13 cellular contexts compared by ENCODE assay signal in the genomic region with DNA sequence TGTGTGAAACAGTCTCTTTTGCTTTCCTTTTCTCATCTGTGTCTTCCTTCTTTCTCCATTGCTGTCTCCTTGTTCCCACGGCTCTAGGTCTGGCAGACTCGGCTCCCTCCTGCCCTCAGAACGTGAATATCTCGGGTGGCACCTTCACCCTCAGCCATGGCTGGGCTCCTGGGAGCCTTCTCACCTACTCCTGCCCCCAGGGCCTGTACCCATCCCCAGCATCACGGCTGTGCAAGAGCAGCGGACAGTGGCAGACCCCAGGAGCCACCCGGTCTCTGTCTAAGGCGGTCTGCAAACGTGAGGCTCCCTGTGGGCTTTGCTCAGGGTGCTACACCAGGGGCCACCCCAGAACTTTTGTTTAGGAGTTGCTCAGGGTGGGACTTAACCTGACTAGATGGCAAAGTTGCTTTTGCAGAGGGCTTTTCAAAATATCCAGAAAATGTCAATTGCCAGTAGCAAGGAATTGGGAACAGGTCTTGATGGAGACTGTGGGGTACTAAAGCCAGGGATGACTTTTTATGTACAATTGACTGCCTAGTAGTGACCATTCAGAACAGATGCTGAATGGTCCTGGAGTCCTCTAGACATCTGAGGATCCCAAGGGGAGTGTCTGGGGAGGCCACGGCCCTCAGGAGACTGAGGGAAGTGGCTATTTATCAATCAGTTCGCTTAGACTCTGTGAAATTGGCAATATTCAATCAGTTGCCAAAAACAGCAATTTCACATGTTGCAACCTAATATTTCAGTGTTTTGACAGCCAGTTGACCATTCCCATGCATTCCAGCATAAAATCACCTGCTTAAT. TPM values are rescaled to one million over a fixed set of nuclear protein-coding genes. Genes with fewer than 3 reads are reported as not detected.
DNase-seq lines count a peak whose midpoint lies in the region; ATAC-seq and TF ChIP-seq lines count a peak whose summit lies in the region.
"Had no signal": no experiment of that assay in that cellular context is flagged by ENCODE, and none has a peak within 500 bp of the region (broad histone marks: within the 10 kb centered on the region; RNA-seq: fewer than 3 reads in every experiment).

No MANE protein-coding gene starts in this region.

- H3K27ac ChIP-seq in right cardiac atrium (ENCODE audit: low read length) = no peak overlapping the region
- H3K27ac ChIP-seq in mucosa of rectum (ENCODE audit: low read depth in 2 of 2, low read length in 2 of 2) = peak overlapping the region; percentile 13 to 17
- H3K27ac ChIP-seq in aorta (ENCODE audit: low read depth in 1 of 2, low read length in 2 of 2) = no peak overlapping the region
- H3K27ac ChIP-seq: dorsolateral prefrontal cortex, gastrocnemius medialis had no signal

- no peaks in the 10 kb centered on the region for H3K27me3 ChIP-seq in right cardiac atrium (ENCODE audit: control insufficient read depth, insufficient read depth)
- H3K27me3 ChIP-seq in mucosa of rectum (ENCODE audit: control insufficient read depth in 2 of 2, insufficient read depth in 2 of 2, low read length in 2 of 2) = no peaks in the 10 kb centered on the region
- no peaks in the 10 kb centered on the region for H3K27me3 ChIP-seq in aorta (ENCODE audit: control insufficient read depth in 1 of 2, insufficient read depth in 2 of 2, low read length in 1 of 2)
- H3K27me3 ChIP-seq: dorsolateral prefrontal cortex, gastrocnemius medialis had no signal

- intact Hi-C loops in right cardiac atrium (cut with DNase I) (no loop called here), Right ventricle myocardium superior (cut with DNase I) (no loop called here), aorta (cut with DNase I) (no loop called here)

- H3K9me3 ChIP-seq in right cardiac atrium (ENCODE audit: control insufficient read depth, low read length) (no peaks in the 10 kb centered on the region), mucosa of rectum (ENCODE audit: control insufficient read depth in 2 of 2, low read length in 2 of 2) (no peaks in the 10 kb centered on the region), aorta (ENCODE audit: control insufficient read depth, low read length) (no peaks in the 10 kb centered on the region)
- H3K9me3 ChIP-seq: gastrocnemius medialis had no signal

- H3K4me3 ChIP-seq in right cardiac atrium (ENCODE audit: low read length) (no peak overlapping the region), mucosa of rectum (ENCODE audit: low read length in 2 of 2) (peak overlapping the region; percentile 46 to 63), aorta (ENCODE audit: low read length in 2 of 2) (no peak overlapping the region)

- 74% methylated on average over 11 of the region's 11 CpGs for WGBS in right cardiac atrium
- whole genome bisulfite sequencing in aorta, 2 donors = 74% methylated on average over 11 of the region's 11 CpGs

- no peak for TF ChIP-seq CTCF in GM10266 (IDR thresholded peaks at IDR 0.05; ENCODE audit: control insufficient read depth, insufficient read depth, low read depth, missing control alignments)

- peak overlapping the region; percentile 45 to 53 for H3K9ac ChIP-seq in mucosa of rectum (ENCODE audit: low read depth in 1 of 2, low read length in 2 of 2)

- H3K4me1 ChIP-seq in right cardiac atrium (ENCODE audit: control insufficient read depth, insufficient read depth, low read length) (no peaks in the 10 kb centered on the region), mucosa of rectum (ENCODE audit: control insufficient read depth in 2 of 2, insufficient read depth in 2 of 2, low read length in 2 of 2) (no peaks in the 10 kb centered on the region), aorta (ENCODE audit: control insufficient read depth in 1 of 2, insufficient read depth in 2 of 2, low read length in 2 of 2) (no peaks in the 10 kb centered on the region)
- H3K4me1 ChIP-seq: gastrocnemius medialis had no signal

- DNase-seq in right cardiac atrium (peak in 1 of 3 donors; percentile 38), Right ventricle myocardium superior (no peak), aorta (peak in 1 of 2 donors; percentile 39), GM10266 (ENCODE audit: extremely low spot score) (no peak), NCI-H345 treated with DMSO at 0.1 percent for 48 hours (lab: John Stamatoyannopoulos, UW; ENCODE audit: unreplicated experiment) (no peak)
- DNase-seq: activated CD4-positive, alpha-beta T cell treated with anti-CD3 and anti-CD28 coated beads, Interleukin-2, amount 50 U/mL, for 48 hours; dorsolateral prefrontal cortex; gastrocnemius medialis; NCI-H2081 treated with DMSO at 0.1 percent for 48 hours; NK-92 treated with Interleukin-12 subunit alpha and Interleukin-12 subunit beta, amount 100 ng/mL, for 24 hours; SIG-M5 had no signal

- H3K36me3 ChIP-seq in mucosa of rectum (ENCODE audit: control insufficient read depth in 2 of 2, insufficient read depth in 2 of 2, low read length in 2 of 2) (no peaks in the 10 kb centered on the region), aorta (ENCODE audit: control insufficient read depth in 1 of 2, insufficient read depth in 2 of 2, low read length in 1 of 2) (no peaks in the 10 kb centered on the region)
- H3K36me3 ChIP-seq: gastrocnemius medialis had no signal

- peak; percentile 29 to 36 for ATAC-seq in right cardiac atrium
- no peak for ATAC-seq in Right ventricle myocardium superior (ENCODE audit: poor library complexity)
- ATAC-seq in aorta (ENCODE audit: low FRiP score) = peak; percentile 46
- ATAC-seq: gastrocnemius medialis, HCT116 had no signal

RNA-seq across cellular contexts. Expression of a gene that starts 0.6 kb away (rescaled TPM):
- total RNA-seq in right cardiac atrium (10 to 100 TPM; 10.9 to 19.8 (median 12.0) TPM), Right ventricle myocardium superior (7.6 TPM), aorta (10 to 100 TPM; 20.8 to 46.6 TPM)
- polyA plus RNA-seq in right cardiac atrium (3.0 TPM), aorta (10 to 100 TPM in 1 of 2 donors, 1 to 10 TPM in 1; 5.6 to 16.7 TPM)

RNA-seq across cellular contexts. Expression of a gene that starts 17.8 kb away (rescaled TPM):
- total RNA-seq in right cardiac atrium (10 to 100 TPM; 14.2 to 34.2 (median 24.2) TPM), Right ventricle myocardium superior (5.5 TPM), aorta (100 to 1,000 TPM in 1 of 2 donors, 10 to 100 TPM in 1; 56.7 to 141 TPM)
- polyA plus RNA-seq in right cardiac atrium (10.4 TPM), aorta (10 to 100 TPM; 26.4 to 90.4 TPM)

RNA-seq across cellular contexts. Expression of a gene that starts 26.2 kb away (rescaled TPM):
- total RNA-seq in right cardiac atrium = 1 to 10 TPM; 1.6 to 5.0 (median 3.4) TPM
- 2.4 TPM for polyA plus RNA-seq in right cardiac atrium
- 3.1 TPM for total RNA-seq in Right ventricle myocardium superior
- 1 to 10 TPM; 1.8 to 4.9 TPM for total RNA-seq in aorta
- polyA plus RNA-seq in aorta = 1 to 10 TPM; 1.2 to 3.4 TPM

RNA-seq across cellular contexts. Expression of a gene that starts 30.6 kb away (rescaled TPM):
- 10 to 100 TPM; 13.5 to 24.0 (median 20.0) TPM for total RNA-seq in right cardiac atrium
- 15.7 TPM for polyA plus RNA-seq in right cardiac atrium
- total RNA-seq in Right ventricle myocardium superior = 15.5 TPM
- 10 to 100 TPM; 23.6 to 40.4 TPM for total RNA-seq in aorta
- 10 to 100 TPM; 16.7 to 56.8 TPM for polyA plus RNA-seq in aorta

RNA-seq across cellular contexts. Expression of a gene that starts 30.7 kb away (rescaled TPM):
- total RNA-seq in right cardiac atrium = 10 to 100 TPM; 49.2 to 53.1 (median 50.9) TPM
- 45.8 TPM for polyA plus RNA-seq in right cardiac atrium
- 39.6 TPM for total RNA-seq in Right ventricle myocardium superior
- 10 to 100 TPM; 42.2 to 55.5 TPM for total RNA-seq in aorta
- polyA plus RNA-seq in aorta = 10 to 100 TPM; 61.9 to 71.5 TPM

Comparison
In these comparisons a context has a peak if more than half of its experiments do, and no peak if none do; other contexts are left out.
1. H3K27ac ChIP-seq: peak in mucosa of rectum (2 of 2); none in right cardiac atrium (single experiment) and aorta (0 of 2).
2. H3K4me3 ChIP-seq: peak in mucosa of rectum (2 of 2); none in right cardiac atrium (single experiment) and aorta (0 of 2).